ENCODE assay signal across 8 cellular contexts in genomic region chr16:30535106-30535776, GRCh38. TPM values are rescaled to one million over a fixed set of nuclear protein-coding genes. Genes with fewer than 3 reads are reported as not detected.
A peak's percentile ranks its signal among the peaks of the same experiment; 100 is the strongest.
DNase-seq lines count a peak whose midpoint lies in the region; ATAC-seq, FAIRE-seq and TF ChIP-seq lines count a peak whose summit lies in the region.

No MANE protein-coding gene starts in this region.

- no peak for TF ChIP-seq EP300 in HepG2 (IDR thresholded peaks at IDR 0.05; ENCODE audit: low read depth in 2 of 2, low read length in 2 of 2)
- no peak for TF ChIP-seq EP300 in HepG2 (CRISPR knock-in tag; IDR thresholded peaks at IDR 0.05; ENCODE audit: borderline replicate concordance)

- peak overlapping the region; percentile 95 for H3K4me2 ChIP-seq in HepG2 (ENCODE audit: low read depth, low read length)

- H3K4me1 ChIP-seq in HUES64 (ENCODE audit: insufficient read depth, low read length) = peaks cover 11% of the 10 kb centered on the region; the same call in 1 of the 2 replicates
- H3K4me1 ChIP-seq in HepG2 (ENCODE audit: insufficient read depth, low read length) = peaks cover 68% of the 10 kb centered on the region
- H3K4me1 ChIP-seq in thyroid gland = peaks cover 16 to 17% of the 10 kb centered on the region in 2 donors

- H3K4me3 ChIP-seq in HUES64 (ENCODE audit: low read length) (peak overlapping the region; percentile 70), HepG2 (replicated peaks in 1 of 3; ENCODE audit: insufficient read depth in 1 of 3, low read depth in 2 of 3, low read length in 3 of 3) (peak overlapping the region; percentile 75 to 93 (median 81)), thyroid gland (replicated peaks in 1 of 3) (peak overlapping the region in 2 of 3 donors; percentile 59 to 73)

- peak overlapping the region; percentile 69 for H2AFZ ChIP-seq in HepG2 (ENCODE audit: low read length)

- TF ChIP-seq POLR2A in HepG2 (IDR thresholded peaks at IDR 0.05; ENCODE audit: insufficient read depth in 1 of 2, low read depth in 2 of 2, low read length in 2 of 2) (no peak; a peak in 1 of 4 replicates), thyroid gland (IDR thresholded peaks at IDR 0.05) (no peak)

- H3K9ac ChIP-seq in HUES64 (ENCODE audit: low read depth, low read length) = peak overlapping the region; percentile 96
- peak overlapping the region; percentile 89 for H3K9ac ChIP-seq in HepG2 (ENCODE audit: insufficient read depth, low read depth, low read length)

- H3K27ac ChIP-seq in HUES64 (ENCODE audit: low read depth, low read length) = peak overlapping the region; percentile 97
- peak overlapping the region; percentile 85 for H3K27ac ChIP-seq in HepG2 (ENCODE audit: extremely low read length, insufficient read depth, low read length)
- peak overlapping the region; percentile 77 to 92 (median 82) for H3K27ac ChIP-seq in thyroid gland

- ATAC-seq in activated CD4-positive, CD25-positive, alpha-beta regulatory T cell treated with anti-CD3 and anti-CD28 coated beads, Interleukin-2, amount 50 U/mL, for 24 hours = peak; percentile 22 to 35
- ATAC-seq in HepG2 (no peak; the same call in 2 of the 3 replicates), HG03159 (IDR thresholded peaks at IDR 0.05; ENCODE audit: unreplicated experiment) (no peak)

- 3% methylated on average over 18 of the region's 18 CpGs for WGBS in HUES64
- 12% methylated on average over 18 of the region's 18 CpGs for WGBS in HepG2 (ENCODE audit: low lambda C conversion rate)
- WGBS in thyroid gland, 2 donors = 4% methylated on average over 18 of the region's 18 CpGs

- peak overlapping the region; percentile 95 for H3K27ac Mint-ChIP-seq in MCF 10A (ENCODE audit: low read depth, unreplicated experiment)

- no peaks in the 10 kb centered on the region for H3K9me3 ChIP-seq in HUES64 (ENCODE audit: insufficient read depth, low read depth, low read length)
- H3K9me3 ChIP-seq in HepG2 (ENCODE audit: low read length) = no peaks in the 10 kb centered on the region
- H3K9me3 ChIP-seq in thyroid gland = no peaks in the 10 kb centered on the region

- FAIRE-seq in HepG2 (lab: Jason Lieb, UNC) = no peak

- H3K36me3 Mint-ChIP-seq in MCF 10A (ENCODE audit: insufficient read depth, unreplicated experiment) = peaks cover 28% of the 10 kb centered on the region

- H3K79me2 ChIP-seq in HepG2 (ENCODE audit: insufficient read depth, low read length) = peaks cover 31% of the 10 kb centered on the region

- DNase-seq in activated CD4-positive, CD25-positive, alpha-beta regulatory T cell (lab: John Stamatoyannopoulos, UW) = no peak
- DNase-seq in MCF 10A (ENCODE audit: unreplicated experiment) (no peak), HepG2 (ENCODE audit: low spot score) (no peak), thyroid gland (no peak), GM20000 (ENCODE audit: low spot score) (no peak)

- in situ Hi-C loops in HepG2 (cut with HindIII; ENCODE audit: extremely low pct_ligation_motif_present, low pct_unique_long_range_greater_than_20kb) = no loop called here

- no peaks in the 10 kb centered on the region for H3K27me3 Mint-ChIP-seq in MCF 10A (ENCODE audit: insufficient read depth, unreplicated experiment)

- no peak for TF ChIP-seq CTCF in MCF 10A (IDR thresholded peaks at IDR 0.05; ENCODE audit: unreplicated experiment)
- no peak for TF ChIP-seq CTCF in HepG2 (CRISPR knock-in tag; IDR thresholded peaks at IDR 0.05)
- TF ChIP-seq CTCF in thyroid gland (IDR thresholded peaks at IDR 0.05) = no peak
- no peak for TF ChIP-seq CTCF in GM20000 (IDR thresholded peaks at IDR 0.05; ENCODE audit: extremely low read depth, missing control alignments)

- H3K36me3 ChIP-seq in HUES64 (ENCODE audit: insufficient read depth, low read length) (peaks cover 9% of the 10 kb centered on the region), HepG2 (replicated peaks in 1 of 2; ENCODE audit: control insufficient read depth in 1 of 2, insufficient read depth in 2 of 2, low read length in 2 of 2) (peaks cover 0 to 1% of the 10 kb centered on the region in 2 experiments; a peak in 1 of 5 replicates), thyroid gland (peaks cover 8 to 17% of the 10 kb centered on the region in 2 donors)

- peak overlapping the region; percentile 91 for H3K4me3 Mint-ChIP-seq in MCF 10A (ENCODE audit: unreplicated experiment)

- no peaks in the 10 kb centered on the region for H3K9me3 Mint-ChIP-seq in MCF 10A (ENCODE audit: unreplicated experiment)

- H3K27me3 ChIP-seq in HUES64 (ENCODE audit: insufficient read depth, low read length) = no peaks in the 10 kb centered on the region
- no peaks in the 10 kb centered on the region; a peak in 1 of 5 replicates for H3K27me3 ChIP-seq in HepG2 (ENCODE audit: control insufficient read depth in 1 of 2, insufficient read depth in 2 of 2, low read length in 2 of 2)
- H3K27me3 ChIP-seq in thyroid gland = no peaks in the 10 kb centered on the region

- intact Hi-C loops in MCF 10A (cut with micrococcal nuclease) = loop anchor here (1.0 to 2.0 kb wide), 4 partner anchors 23 to 64 kb away; partner anchors contain the start of genes ZNF688, ZNF764 and ZNF785
- intact Hi-C loops in HepG2 (cut with micrococcal nuclease; ENCODE audit: unreplicated experiment) = loop anchor here (2.0 kb wide), 2 partner anchors 24 to 64 kb away; partner anchors contain the start of gene ZNF764
- intact Hi-C loops in thyroid gland (cut with DNase I) = loop anchor here (5.0 to 10.0 kb wide), 2 partner anchors 37 to 100 kb away; partner anchors contain the start of gene ZNF688

- BruUV-seq in MCF 10A (replicated peaks; lab: Mats Ljungman, UMichigan) = TSS peak; percentile 90
- BruUV-seq in HepG2 (replicated peaks; lab: Mats Ljungman, UMichigan) = TSS peak; percentile 92

- CTCF ChIA-PET in MCF 10A (lab: Yijun Ruan, JAX) (interaction anchor here (0.6 to 3.4 kb wide), 20 partner anchors 9 to 493 kb away, joined by 3 to 28 read pairs (median 5); partner anchors contain the start of genes DCTPP1 and ZNF764), HepG2 (lab: Yijun Ruan, JAX; ENCODE audit: low intra/inter-chr PET ratio, low total read pairs) (interaction anchor here (0.9 to 1.6 kb wide), 4 partner anchors 23 to 105 kb away, joined by 3 to 7 read pairs (median 4); partner anchors contain the start of genes DCTPP1 and ZNF764)

- H4K20me1 ChIP-seq in HepG2 (ENCODE audit: insufficient read depth, low read length) = no peaks in the 10 kb centered on the region

- TF ChIP-seq RAD21 in HepG2 (CRISPR knock-in tag; IDR thresholded peaks at IDR 0.05) = no peak

- POLR2A ChIA-PET in MCF 10A (lab: Yijun Ruan, JAX) = interaction anchor here (0.6 to 3.5 kb wide), 31 partner anchors 8 to 500 kb away, joined by 3 to 104 read pairs (median 4); partner anchors contain the start of genes DCTPP1, FBRS, SEPHS2 and ZNF688
- POLR2A ChIA-PET in HepG2 (lab: Yijun Ruan, JAX) = interaction anchor here (0.7 to 5.1 kb wide), 33 partner anchors 8 to 470 kb away, joined by 3 to 187 read pairs (median 6); partner anchors contain the start of genes ALDOA, CD2BP2, DCTPP1 and FBRS

- H3K4me1 Mint-ChIP-seq in MCF 10A (ENCODE audit: insufficient read depth, unreplicated experiment) = peaks cover 6% of the 10 kb centered on the region

RNA-seq across cellular contexts. Expression of gene ZNF747, which starts 0.6 kb away (rescaled TPM):
- polyA plus RNA-seq in HUES64 (2013, experiment 1 of 2) = 5.4 TPM
- polyA plus RNA-seq in HUES64 (2013, experiment 2 of 2) = 5.5 TPM
- 13.7 TPM in 2 replicates for total RNA-seq in MCF 10A (2022)
- total RNA-seq in HepG2 (2016; rRNA removed; fragmentation: Illumina TruSeq; extraction: Trizol) = 8.8 and 10.2 TPM in 2 replicates
- 2.7 and 2.8 TPM in 2 replicates for total RNA-seq in HepG2 (2016; cell fraction: cytosol; rRNA removed; fragmentation: Illumina TruSeq; extraction: Trizol; ENCODE audit: low read depth)
- 10.3 and 10.8 TPM in 2 replicates for total RNA-seq in HepG2 (2016; cell fraction: insoluble cytoplasmic fraction; rRNA removed; fragmentation: Illumina TruSeq; extraction: Trizol)
- 8.9 and 9.2 TPM in 2 replicates for total RNA-seq in HepG2 (2016; cell fraction: membrane; rRNA removed; fragmentation: Illumina TruSeq; extraction: Trizol)
- total RNA-seq in HepG2 (2016; cell fraction: nucleus; rRNA removed; fragmentation: Illumina TruSeq; extraction: Trizol) = 7.3 and 9.1 TPM in 2 replicates
- 7.0 and 7.2 TPM in 2 replicates for polyA plus RNA-seq in HepG2 (2011; rRNA removed)
- 5.7 and 6.4 TPM in 2 replicates for polyA plus RNA-seq in HepG2 (2011; cell fraction: cytosol; rRNA removed)
- 9.4 and 11.1 TPM in 2 replicates for polyA plus RNA-seq in HepG2 (2011; cell fraction: nucleus; rRNA removed)
- polyA plus RNA-seq in HepG2 (2012) = 2.3 and 3.6 TPM in 2 replicates
- 1.7 and 1.9 TPM in 2 replicates for polyA plus RNA-seq in HepG2 (2016; cell fraction: cytosol; fragmentation: Illumina TruSeq; extraction: Trizol; ENCODE audit: low read depth)
- polyA plus RNA-seq in HepG2 (2016; cell fraction: insoluble cytoplasmic fraction; fragmentation: Illumina TruSeq; extraction: Trizol; ENCODE audit: low read depth) = 9.4 and 9.8 TPM in 2 replicates
- polyA plus RNA-seq in HepG2 (2016; cell fraction: membrane; fragmentation: Illumina TruSeq; extraction: Trizol; ENCODE audit: low read depth) = 5.7 and 5.8 TPM in 2 replicates
- polyA plus RNA-seq in HepG2 (2016; cell fraction: nucleus; fragmentation: Illumina TruSeq; extraction: Trizol; ENCODE audit: insufficient read depth, low read depth) = 12.4 and 13.5 TPM in 2 replicates
- 12.9 and 13.6 TPM in 2 replicates for polyA minus RNA-seq in HepG2 (2011; rRNA and poly(A)+ RNA removed; ENCODE audit: low replicate concordance)
- 5.2 and 6.2 TPM in 2 replicates for polyA minus RNA-seq in HepG2 (2011; cell fraction: cytosol; rRNA and poly(A)+ RNA removed)
- polyA minus RNA-seq in HepG2 (2011; cell fraction: nucleus; rRNA and poly(A)+ RNA removed) = 12.5 and 16.8 TPM in 2 replicates
- 10 to 100 TPM; 13.6 to 30.7 (median 21.8) TPM for total RNA-seq in thyroid gland

RNA-seq across cellular contexts. Expression of gene ZNF768, which starts 8.9 kb away (rescaled TPM):
- 23.1 TPM for polyA plus RNA-seq in HUES64 (2013, experiment 1 of 2)
- 32.3 TPM for polyA plus RNA-seq in HUES64 (2013, experiment 2 of 2)
- total RNA-seq in MCF 10A (2022) (38.6 and 39.3 TPM in 2 replicates), HepG2 (2016; rRNA removed; fragmentation: Illumina TruSeq; extraction: Trizol) (26.6 and 34.4 TPM in 2 replicates), thyroid gland (10 to 100 TPM; 27.4 to 44.9 (median 32.3) TPM)
- total RNA-seq in HepG2 (2016; cell fraction: cytosol; rRNA removed; fragmentation: Illumina TruSeq; extraction: Trizol; ENCODE audit: low read depth) = 6.1 and 6.9 TPM in 2 replicates
- 23.0 and 34.5 TPM in 2 replicates for total RNA-seq in HepG2 (2016; cell fraction: insoluble cytoplasmic fraction; rRNA removed; fragmentation: Illumina TruSeq; extraction: Trizol)
- 19.9 and 22.9 TPM in 2 replicates for total RNA-seq in HepG2 (2016; cell fraction: membrane; rRNA removed; fragmentation: Illumina TruSeq; extraction: Trizol)
- total RNA-seq in HepG2 (2016; cell fraction: nucleus; rRNA removed; fragmentation: Illumina TruSeq; extraction: Trizol) = 17.6 and 18.7 TPM in 2 replicates
- 26.7 and 40.0 TPM in 2 replicates for polyA plus RNA-seq in HepG2 (2011; rRNA removed)
- polyA plus RNA-seq in HepG2 (2011; cell fraction: cytosol; rRNA removed) = 22.2 and 36.8 TPM in 2 replicates
- 67.1 and 79.3 TPM in 2 replicates for polyA plus RNA-seq in HepG2 (2011; cell fraction: nucleus; rRNA removed)
- 22.9 and 30.0 TPM in 2 replicates for polyA plus RNA-seq in HepG2 (2012)
- polyA plus RNA-seq in HepG2 (2016; cell fraction: cytosol; fragmentation: Illumina TruSeq; extraction: Trizol; ENCODE audit: low read depth) = 6.4 and 7.1 TPM in 2 replicates
- polyA plus RNA-seq in HepG2 (2016; cell fraction: insoluble cytoplasmic fraction; fragmentation: Illumina TruSeq; extraction: Trizol; ENCODE audit: low read depth) = 32.0 and 39.1 TPM in 2 replicates
- 19.7 and 20.2 TPM in 2 replicates for polyA plus RNA-seq in HepG2 (2016; cell fraction: membrane; fragmentation: Illumina TruSeq; extraction: Trizol; ENCODE audit: low read depth)
- polyA plus RNA-seq in HepG2 (2016; cell fraction: nucleus; fragmentation: Illumina TruSeq; extraction: Trizol; ENCODE audit: insufficient read depth, low read depth) = 50.4 and 51.1 TPM in 2 replicates
- polyA minus RNA-seq in HepG2 (2011; rRNA and poly(A)+ RNA removed; ENCODE audit: low replicate concordance) = 11.8 and 40.3 TPM in 2 replicates
- 18.5 and 21.5 TPM in 2 replicates for polyA minus RNA-seq in HepG2 (2011; cell fraction: cytosol; rRNA and poly(A)+ RNA removed)
- polyA minus RNA-seq in HepG2 (2011; cell fraction: nucleus; rRNA and poly(A)+ RNA removed) = 7.8 and 8.2 TPM in 2 replicates

RNA-seq across cellular contexts. Expression of gene ZNF764, which starts 22.9 kb away (rescaled TPM):
- polyA plus RNA-seq in HUES64 (2013, experiment 1 of 2) = 5.2 TPM
- polyA plus RNA-seq in HUES64 (2013, experiment 2 of 2) = 6.0 TPM
- total RNA-seq in MCF 10A (2022) (8.3 and 10.6 TPM in 2 replicates), HepG2 (2016; rRNA removed; fragmentation: Illumina TruSeq; extraction: Trizol) (7.3 and 9.1 TPM in 2 replicates), thyroid gland (10 to 100 TPM in 3 of 4 donors, 1 to 10 TPM in 1; 9.3 to 15.4 (median 11.8) TPM)
- total RNA-seq in HepG2 (2016; cell fraction: cytosol; rRNA removed; fragmentation: Illumina TruSeq; extraction: Trizol; ENCODE audit: low read depth) = 2.8 and 3.1 TPM in 2 replicates
- total RNA-seq in HepG2 (2016; cell fraction: insoluble cytoplasmic fraction; rRNA removed; fragmentation: Illumina TruSeq; extraction: Trizol) = 5.9 and 8.3 TPM in 2 replicates
- 6.4 and 7.9 TPM in 2 replicates for total RNA-seq in HepG2 (2016; cell fraction: membrane; rRNA removed; fragmentation: Illumina TruSeq; extraction: Trizol)
- 7.4 and 7.9 TPM in 2 replicates for total RNA-seq in HepG2 (2016; cell fraction: nucleus; rRNA removed; fragmentation: Illumina TruSeq; extraction: Trizol)
- polyA plus RNA-seq in HepG2 (2011; rRNA removed) = 4.1 and 4.8 TPM in 2 replicates
- polyA plus RNA-seq in HepG2 (2011; cell fraction: cytosol; rRNA removed) = 4.1 and 4.5 TPM in 2 replicates
- polyA plus RNA-seq in HepG2 (2011; cell fraction: nucleus; rRNA removed) = 11.6 and 12.2 TPM in 2 replicates
- polyA plus RNA-seq in HepG2 (2012) = 3.6 and 4.9 TPM in 2 replicates
- polyA plus RNA-seq in HepG2 (2016; cell fraction: cytosol; fragmentation: Illumina TruSeq; extraction: Trizol; ENCODE audit: low read depth) = 1.7 and 2.0 TPM in 2 replicates
- 6.8 and 7.3 TPM in 2 replicates for polyA plus RNA-seq in HepG2 (2016; cell fraction: insoluble cytoplasmic fraction; fragmentation: Illumina TruSeq; extraction: Trizol; ENCODE audit: low read depth)
- 4.0 TPM in 2 replicates for polyA plus RNA-seq in HepG2 (2016; cell fraction: membrane; fragmentation: Illumina TruSeq; extraction: Trizol; ENCODE audit: low read depth)
- 18.1 and 18.6 TPM in 2 replicates for polyA plus RNA-seq in HepG2 (2016; cell fraction: nucleus; fragmentation: Illumina TruSeq; extraction: Trizol; ENCODE audit: insufficient read depth, low read depth)
- polyA minus RNA-seq in HepG2 (2011; rRNA and poly(A)+ RNA removed; ENCODE audit: low replicate concordance) = 4.3 and 10.8 TPM in 2 replicates
- polyA minus RNA-seq in HepG2 (2011; cell fraction: cytosol; rRNA and poly(A)+ RNA removed) = 6.1 and 6.6 TPM in 2 replicates
- 7.7 and 8.7 TPM in 2 replicates for polyA minus RNA-seq in HepG2 (2011; cell fraction: nucleus; rRNA and poly(A)+ RNA removed)

RNA-seq across cellular contexts. Expression of gene ZNF688, which starts 36.3 kb away (rescaled TPM):
- 3.8 TPM for polyA plus RNA-seq in HUES64 (2013, experiment 1 of 2)
- 3.7 TPM for polyA plus RNA-seq in HUES64 (2013, experiment 2 of 2)
- total RNA-seq in MCF 10A (2022) (9.0 and 11.6 TPM in 2 replicates), HepG2 (2016; rRNA removed; fragmentation: Illumina TruSeq; extraction: Trizol) (5.4 and 5.8 TPM in 2 replicates), thyroid gland (10 to 100 TPM; 10.6 to 26.1 (median 16.5) TPM)
- 13.1 and 13.2 TPM in 2 replicates for total RNA-seq in HepG2 (2016; cell fraction: cytosol; rRNA removed; fragmentation: Illumina TruSeq; extraction: Trizol; ENCODE audit: low read depth)
- total RNA-seq in HepG2 (2016; cell fraction: insoluble cytoplasmic fraction; rRNA removed; fragmentation: Illumina TruSeq; extraction: Trizol) = 4.0 and 4.8 TPM in 2 replicates
- total RNA-seq in HepG2 (2016; cell fraction: membrane; rRNA removed; fragmentation: Illumina TruSeq; extraction: Trizol) = 8.5 and 11.4 TPM in 2 replicates
- total RNA-seq in HepG2 (2016; cell fraction: nucleus; rRNA removed; fragmentation: Illumina TruSeq; extraction: Trizol) = 2.6 and 3.6 TPM in 2 replicates
- polyA plus RNA-seq in HepG2 (2011; rRNA removed) = 2.4 and 2.9 TPM in 2 replicates
- 2.7 and 3.8 TPM in 2 replicates for polyA plus RNA-seq in HepG2 (2011; cell fraction: cytosol; rRNA removed)
- polyA plus RNA-seq in HepG2 (2011; cell fraction: nucleus; rRNA removed) = 4.5 TPM in 2 replicates
- polyA plus RNA-seq in HepG2 (2012) = 2.3 and 3.6 TPM in 2 replicates
- polyA plus RNA-seq in HepG2 (2016; cell fraction: cytosol; fragmentation: Illumina TruSeq; extraction: Trizol; ENCODE audit: low read depth) = 17.2 and 20.6 TPM in 2 replicates
- polyA plus RNA-seq in HepG2 (2016; cell fraction: insoluble cytoplasmic fraction; fragmentation: Illumina TruSeq; extraction: Trizol; ENCODE audit: low read depth) = 5.4 and 6.1 TPM in 2 replicates
- polyA plus RNA-seq in HepG2 (2016; cell fraction: membrane; fragmentation: Illumina TruSeq; extraction: Trizol; ENCODE audit: low read depth) = 16.0 and 17.2 TPM in 2 replicates
- 6.9 and 8.3 TPM in 2 replicates for polyA plus RNA-seq in HepG2 (2016; cell fraction: nucleus; fragmentation: Illumina TruSeq; extraction: Trizol; ENCODE audit: insufficient read depth, low read depth)
- polyA minus RNA-seq in HepG2 (2011; rRNA and poly(A)+ RNA removed; ENCODE audit: low replicate concordance) = 1.7 and 2.7 TPM in 2 replicates
- polyA minus RNA-seq in HepG2 (2011; cell fraction: cytosol; rRNA and poly(A)+ RNA removed) = 1.8 and 2.9 TPM in 2 replicates
- polyA minus RNA-seq in HepG2 (2011; cell fraction: nucleus; rRNA and poly(A)+ RNA removed) = 2.0 and 2.4 TPM in 2 replicates

RNA-seq across cellular contexts. Expression of gene ZNF785, which starts 50.3 kb away (rescaled TPM):
- polyA plus RNA-seq in HUES64 (2013, experiment 1 of 2) = 5.2 TPM
- polyA plus RNA-seq in HUES64 (2013, experiment 2 of 2) = 6.4 TPM
- 12.8 and 16.3 TPM in 2 replicates for total RNA-seq in MCF 10A (2022)
- not detected in 2 replicates for total RNA-seq in HepG2 (2016; rRNA removed; fragmentation: Illumina TruSeq; extraction: Trizol)
- not detected in 2 replicates for total RNA-seq in HepG2 (2016; cell fraction: cytosol; rRNA removed; fragmentation: Illumina TruSeq; extraction: Trizol; ENCODE audit: low read depth)
- total RNA-seq in HepG2 (2016; cell fraction: insoluble cytoplasmic fraction; rRNA removed; fragmentation: Illumina TruSeq; extraction: Trizol) = not detected in 2 replicates
- total RNA-seq in HepG2 (2016; cell fraction: membrane; rRNA removed; fragmentation: Illumina TruSeq; extraction: Trizol) = not detected in 2 replicates
- not detected in 2 replicates for total RNA-seq in HepG2 (2016; cell fraction: nucleus; rRNA removed; fragmentation: Illumina TruSeq; extraction: Trizol)
- polyA plus RNA-seq in HepG2 (2011; rRNA removed) = 0.01 TPM in 1 of 2 replicates, not detected in the other
- polyA plus RNA-seq in HepG2 (2011; cell fraction: cytosol; rRNA removed) = 0.03 TPM in 1 of 2 replicates, not detected in the other
- 0.05 TPM in 1 of 2 replicates, not detected in the other for polyA plus RNA-seq in HepG2 (2011; cell fraction: nucleus; rRNA removed)
- polyA plus RNA-seq in HepG2 (2012) = 0.11 TPM in 1 of 2 replicates, not detected in the other
- not detected in 2 replicates for polyA plus RNA-seq in HepG2 (2016; cell fraction: cytosol; fragmentation: Illumina TruSeq; extraction: Trizol; ENCODE audit: low read depth)
- polyA plus RNA-seq in HepG2 (2016; cell fraction: insoluble cytoplasmic fraction; fragmentation: Illumina TruSeq; extraction: Trizol; ENCODE audit: low read depth) = not detected in 2 replicates
- polyA plus RNA-seq in HepG2 (2016; cell fraction: membrane; fragmentation: Illumina TruSeq; extraction: Trizol; ENCODE audit: low read depth) = not detected in 2 replicates
- polyA plus RNA-seq in HepG2 (2016; cell fraction: nucleus; fragmentation: Illumina TruSeq; extraction: Trizol; ENCODE audit: insufficient read depth, low read depth) = not detected in 2 replicates
- 10.5 TPM in 1 of 2 replicates, not detected in the other for polyA minus RNA-seq in HepG2 (2011; rRNA and poly(A)+ RNA removed; ENCODE audit: low replicate concordance)
- not detected in 2 replicates for polyA minus RNA-seq in HepG2 (2011; cell fraction: cytosol; rRNA and poly(A)+ RNA removed)
- not detected in 2 replicates for polyA minus RNA-seq in HepG2 (2011; cell fraction: nucleus; rRNA and poly(A)+ RNA removed)
- 10 to 100 TPM; 10.3 to 16.9 (median 12.4) TPM for total RNA-seq in thyroid gland

Comparison
In these comparisons a context has a peak if more than half of its experiments do, and no peak if none do; other contexts are left out.
1. ATAC-seq: peak in activated CD4-positive, CD25-positive, alpha-beta regulatory T cell treated with anti-CD3 and anti-CD28 coated beads, Interleukin-2, amount 50 U/mL, for 24 hours (2 of 2); none in HepG2 (single experiment) and HG03159 (single experiment).
2. Peak in every context shown above with its lines, with median percentiles within 50 percentile points of each other: H3K27ac ChIP-seq and H3K4me3 ChIP-seq.